Comparison of ENCODE assay signal across 1 cellular context in the genomic region with DNA sequence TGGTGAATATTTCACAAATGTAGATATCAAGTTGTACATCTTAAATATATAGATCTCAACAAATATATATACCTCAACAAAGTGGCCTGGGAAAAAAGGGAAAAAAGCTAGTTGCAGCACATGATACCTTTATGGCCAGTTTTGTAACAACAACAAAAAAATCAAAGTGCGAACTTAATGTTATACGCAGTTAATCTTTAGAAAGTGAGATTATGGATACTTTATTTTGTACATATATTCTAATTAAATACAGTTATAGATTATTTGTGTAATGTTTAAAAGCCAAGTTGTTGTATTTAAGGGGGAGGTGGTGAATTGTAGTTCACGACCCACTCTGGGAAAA.
TF ChIP-seq lines count a peak whose summit lies in the region.

No MANE protein-coding gene starts in this region.

TF ChIP-seq in HCT116, 20 proteins besides CTCF, POLR2A, EP300 and RAD21 (continued from another document):
- TF ChIP-seq, protein P1, sequence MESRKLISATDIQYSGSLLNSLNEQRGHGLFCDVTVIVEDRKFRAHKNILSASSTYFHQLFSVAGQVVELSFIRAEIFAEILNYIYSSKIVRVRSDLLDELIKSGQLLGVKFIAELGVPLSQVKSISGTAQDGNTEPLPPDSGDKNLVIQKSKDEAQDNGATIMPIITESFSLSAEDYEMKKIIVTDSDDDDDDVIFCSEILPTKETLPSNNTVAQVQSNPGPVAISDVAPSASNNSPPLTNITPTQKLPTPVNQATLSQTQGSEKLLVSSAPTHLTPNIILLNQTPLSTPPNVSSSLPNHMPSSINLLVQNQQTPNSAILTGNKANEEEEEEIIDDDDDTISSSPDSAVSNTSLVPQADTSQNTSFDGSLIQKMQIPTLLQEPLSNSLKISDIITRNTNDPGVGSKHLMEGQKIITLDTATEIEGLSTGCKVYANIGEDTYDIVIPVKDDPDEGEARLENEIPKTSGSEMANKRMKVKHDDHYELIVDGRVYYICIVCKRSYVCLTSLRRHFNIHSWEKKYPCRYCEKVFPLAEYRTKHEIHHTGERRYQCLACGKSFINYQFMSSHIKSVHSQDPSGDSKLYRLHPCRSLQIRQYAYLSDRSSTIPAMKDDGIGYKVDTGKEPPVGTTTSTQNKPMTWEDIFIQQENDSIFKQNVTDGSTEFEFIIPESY (IDR thresholded peaks at IDR 0.05; ENCODE audit: extremely low read depth, insufficient replicate concordance, low read length) = no peak
- no peak for TF ChIP-seq CEBPB (IDR thresholded peaks at IDR 0.05; ENCODE audit: low read depth)
- TF ChIP-seq POLR2AphosphoS5 (IDR thresholded peaks at IDR 0.05; ENCODE audit: low read depth, low read length) = no peak
- no peak for TF ChIP-seq TCF7L2 (IDR thresholded peaks at IDR 0.05; ENCODE audit: borderline replicate concordance, extremely low read depth, insufficient read depth, insufficient read length)
